Comparison of ENCODE assay signal across 1 cellular context in the genomic region with DNA sequence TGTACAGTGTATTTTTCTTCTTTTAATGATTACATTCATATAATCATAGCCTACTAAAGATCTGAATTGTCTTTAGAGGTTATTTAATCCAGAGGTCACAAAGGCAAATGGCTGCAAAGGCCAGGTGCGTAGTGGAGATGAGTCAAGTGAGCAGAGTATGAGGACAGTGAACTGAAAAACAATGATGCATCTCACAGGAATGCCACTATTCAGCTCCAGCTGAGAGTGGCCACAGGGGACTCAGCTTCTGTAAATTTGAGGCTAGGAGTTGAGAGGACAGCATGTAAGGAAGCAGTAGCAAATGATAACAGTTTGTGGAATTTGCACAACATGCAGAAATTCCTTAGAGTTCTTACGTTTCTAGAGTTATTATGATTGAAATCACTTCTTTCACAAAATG.
TF ChIP-seq lines count a peak whose summit lies in the region.

No MANE protein-coding gene starts in this region.

TF ChIP-seq in WTC11, 78 proteins besides CTCF, POLR2A, EP300 and RAD21 (continued from another document):
- TF ChIP-seq, protein P1, sequence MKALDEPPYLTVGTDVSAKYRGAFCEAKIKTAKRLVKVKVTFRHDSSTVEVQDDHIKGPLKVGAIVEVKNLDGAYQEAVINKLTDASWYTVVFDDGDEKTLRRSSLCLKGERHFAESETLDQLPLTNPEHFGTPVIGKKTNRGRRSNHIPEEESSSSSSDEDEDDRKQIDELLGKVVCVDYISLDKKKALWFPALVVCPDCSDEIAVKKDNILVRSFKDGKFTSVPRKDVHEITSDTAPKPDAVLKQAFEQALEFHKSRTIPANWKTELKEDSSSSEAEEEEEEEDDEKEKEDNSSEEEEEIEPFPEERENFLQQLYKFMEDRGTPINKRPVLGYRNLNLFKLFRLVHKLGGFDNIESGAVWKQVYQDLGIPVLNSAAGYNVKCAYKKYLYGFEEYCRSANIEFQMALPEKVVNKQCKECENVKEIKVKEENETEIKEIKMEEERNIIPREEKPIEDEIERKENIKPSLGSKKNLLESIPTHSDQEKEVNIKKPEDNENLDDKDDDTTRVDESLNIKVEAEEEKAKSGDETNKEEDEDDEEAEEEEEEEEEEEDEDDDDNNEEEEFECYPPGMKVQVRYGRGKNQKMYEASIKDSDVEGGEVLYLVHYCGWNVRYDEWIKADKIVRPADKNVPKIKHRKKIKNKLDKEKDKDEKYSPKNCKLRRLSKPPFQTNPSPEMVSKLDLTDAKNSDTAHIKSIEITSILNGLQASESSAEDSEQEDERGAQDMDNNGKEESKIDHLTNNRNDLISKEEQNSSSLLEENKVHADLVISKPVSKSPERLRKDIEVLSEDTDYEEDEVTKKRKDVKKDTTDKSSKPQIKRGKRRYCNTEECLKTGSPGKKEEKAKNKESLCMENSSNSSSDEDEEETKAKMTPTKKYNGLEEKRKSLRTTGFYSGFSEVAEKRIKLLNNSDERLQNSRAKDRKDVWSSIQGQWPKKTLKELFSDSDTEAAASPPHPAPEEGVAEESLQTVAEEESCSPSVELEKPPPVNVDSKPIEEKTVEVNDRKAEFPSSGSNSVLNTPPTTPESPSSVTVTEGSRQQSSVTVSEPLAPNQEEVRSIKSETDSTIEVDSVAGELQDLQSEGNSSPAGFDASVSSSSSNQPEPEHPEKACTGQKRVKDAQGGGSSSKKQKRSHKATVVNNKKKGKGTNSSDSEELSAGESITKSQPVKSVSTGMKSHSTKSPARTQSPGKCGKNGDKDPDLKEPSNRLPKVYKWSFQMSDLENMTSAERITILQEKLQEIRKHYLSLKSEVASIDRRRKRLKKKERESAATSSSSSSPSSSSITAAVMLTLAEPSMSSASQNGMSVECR (CRISPR knock-in tag; IDR thresholded peaks at IDR 0.05; ENCODE audit: borderline replicate concordance), result no peak
- TF ChIP-seq, protein P2, sequence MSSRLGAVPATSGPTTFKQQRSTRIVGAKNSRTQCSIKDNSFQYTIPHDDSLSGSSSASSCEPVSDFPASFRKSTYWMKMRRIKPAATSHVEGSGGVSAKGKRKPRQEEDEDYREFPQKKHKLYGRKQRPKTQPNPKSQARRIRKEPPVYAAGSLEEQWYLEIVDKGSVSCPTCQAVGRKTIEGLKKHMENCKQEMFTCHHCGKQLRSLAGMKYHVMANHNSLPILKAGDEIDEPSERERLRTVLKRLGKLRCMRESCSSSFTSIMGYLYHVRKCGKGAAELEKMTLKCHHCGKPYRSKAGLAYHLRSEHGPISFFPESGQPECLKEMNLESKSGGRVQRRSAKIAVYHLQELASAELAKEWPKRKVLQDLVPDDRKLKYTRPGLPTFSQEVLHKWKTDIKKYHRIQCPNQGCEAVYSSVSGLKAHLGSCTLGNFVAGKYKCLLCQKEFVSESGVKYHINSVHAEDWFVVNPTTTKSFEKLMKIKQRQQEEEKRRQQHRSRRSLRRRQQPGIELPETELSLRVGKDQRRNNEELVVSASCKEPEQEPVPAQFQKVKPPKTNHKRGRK (CRISPR knock-in tag; IDR thresholded peaks at IDR 0.05; ENCODE audit: borderline replicate concordance), result no peak
- TF ChIP-seq ELF4 (CRISPR knock-in tag; IDR thresholded peaks at IDR 0.05; ENCODE audit: low read depth) (no peak), OVOL2 (CRISPR knock-in tag; IDR thresholded peaks at IDR 0.05; ENCODE audit: borderline replicate concordance) (no peak)
- TF ChIP-seq, protein P3, sequence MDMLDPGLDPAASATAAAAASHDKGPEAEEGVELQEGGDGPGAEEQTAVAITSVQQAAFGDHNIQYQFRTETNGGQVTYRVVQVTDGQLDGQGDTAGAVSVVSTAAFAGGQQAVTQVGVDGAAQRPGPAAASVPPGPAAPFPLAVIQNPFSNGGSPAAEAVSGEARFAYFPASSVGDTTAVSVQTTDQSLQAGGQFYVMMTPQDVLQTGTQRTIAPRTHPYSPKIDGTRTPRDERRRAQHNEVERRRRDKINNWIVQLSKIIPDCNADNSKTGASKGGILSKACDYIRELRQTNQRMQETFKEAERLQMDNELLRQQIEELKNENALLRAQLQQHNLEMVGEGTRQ (CRISPR knock-in tag; IDR thresholded peaks at IDR 0.05), result no peak
